In genomic region chr2:120253021-120253882, GRCh38 we compare ENCODE assay signal across 8 cellular contexts. TPM values are rescaled to one million over a fixed set of nuclear protein-coding genes. Genes with fewer than 3 reads are reported as not detected.
A peak's percentile ranks its signal among the peaks of the same experiment; 100 is the strongest.
DNase-seq lines count a peak whose midpoint lies in the region; ATAC-seq, FAIRE-seq and TF ChIP-seq lines count a peak whose summit lies in the region.

No MANE protein-coding gene starts in this region.

- no peak overlapping the region for H2AK5ac ChIP-seq in trophoblast cell (ENCODE audit: low read length)

- peak overlapping the region; percentile 51 for H3K4ac ChIP-seq in trophoblast cell (ENCODE audit: low read depth, low read length)

- peak overlapping the region; percentile 93 for H3K14ac ChIP-seq in trophoblast cell (ENCODE audit: low read length)

- ATAC-seq in GM21360 (IDR thresholded peaks at IDR 0.05; ENCODE audit: unreplicated experiment) (peak; percentile 27), HG03565 (IDR thresholded peaks at IDR 0.05; ENCODE audit: unreplicated experiment) (peak; percentile 16), left ventricle myocardium superior (peak; percentile 78)

- FAIRE-seq in astrocyte (lab: Jason Lieb, UNC): no peak

- H2BK12ac ChIP-seq in trophoblast cell (ENCODE audit: low read length): peak overlapping the region; percentile 46

- peak overlapping the region; percentile 89 for H2BK5ac ChIP-seq in trophoblast cell (ENCODE audit: low read depth, low read length, poor library complexity)

- H3K79me2 ChIP-seq in astrocyte (ENCODE audit: insufficient read depth, low read length): peaks cover 54% of the 10 kb centered on the region
- peaks cover 5% of the 10 kb centered on the region for H3K79me2 ChIP-seq in trophoblast cell (ENCODE audit: control insufficient read depth, insufficient read depth, low read length, poor library complexity)

- H3K4me3 Mint-ChIP-seq in astrocyte (ENCODE audit: unreplicated experiment): peak overlapping the region; percentile 94

- no peaks in the 10 kb centered on the region for H3K9me3 Mint-ChIP-seq in astrocyte (ENCODE audit: unreplicated experiment)

- H3K27ac ChIP-seq in astrocyte (ENCODE audit: low read depth, low read length): peak overlapping the region; percentile 83
- peak overlapping the region; percentile 82 for H3K27ac ChIP-seq in trophoblast cell (ENCODE audit: low read depth, low read length)

- H3K9me3 ChIP-seq in astrocyte (ENCODE audit: insufficient read depth, low read depth, low read length): no peaks in the 10 kb centered on the region
- peaks cover 1% of the 10 kb centered on the region for H3K9me3 ChIP-seq in trophoblast cell (ENCODE audit: insufficient read depth, low read depth, low read length)

- peak overlapping the region; percentile 99 for H3K4me2 ChIP-seq in astrocyte (ENCODE audit: low read length)
- peak overlapping the region; percentile 96 for H3K4me2 ChIP-seq in trophoblast cell (ENCODE audit: low read length)

- H3K9ac ChIP-seq in astrocyte (ENCODE audit: low read length) (peak overlapping the region; percentile 90), trophoblast cell (ENCODE audit: low read length) (peak overlapping the region; percentile 82)

- H4K20me1 ChIP-seq in astrocyte (ENCODE audit: insufficient read depth, low read length): peaks cover 51% of the 10 kb centered on the region

- H3K36me3 ChIP-seq in astrocyte (ENCODE audit: insufficient read depth, low read length) (no peaks in the 10 kb centered on the region), trophoblast cell (ENCODE audit: control insufficient read depth in 1 of 2, insufficient read depth in 2 of 2, low read length in 2 of 2) (peaks cover 1 to 2% of the 10 kb centered on the region in 2 experiments)

- peak overlapping the region; percentile 84 for H4K8ac ChIP-seq in trophoblast cell (ENCODE audit: low read depth, low read length)

- H2AFZ ChIP-seq in astrocyte (ENCODE audit: low read depth, low read length) (peak overlapping the region; percentile 77), trophoblast cell (ENCODE audit: insufficient read depth, low read length, poor library complexity) (peak overlapping the region; percentile 84)

- DNase-seq in EL (peak; percentile 87), SK-N-DZ (ENCODE audit: low spot score) (peak; percentile 61), astrocyte (ENCODE audit: low read depth) (peak; percentile 65), left ventricle myocardium superior (peak; percentile 89), trophoblast cell (peak; percentile 78 to 81), HPDE6-E6E7 (ENCODE audit: extremely low spot score) (no peak)

- H3K4me1 ChIP-seq in astrocyte (ENCODE audit: insufficient read depth, low read length) (peaks cover 18% of the 10 kb centered on the region), trophoblast cell (ENCODE audit: control insufficient read depth in 1 of 2, insufficient read depth in 2 of 2, low read length in 2 of 2) (peaks cover 11% of the 10 kb centered on the region in 2 experiments)

- H3K27me3 ChIP-seq in astrocyte (ENCODE audit: insufficient read depth, low read length): no peaks in the 10 kb centered on the region
- peaks cover 4% of the 10 kb centered on the region for H3K27me3 ChIP-seq in trophoblast cell (ENCODE audit: insufficient read depth, low read length)

- intact Hi-C loops in left ventricle myocardium superior (cut with micrococcal nuclease): no loop called here

- peaks cover 7% of the 10 kb centered on the region for H3K36me3 Mint-ChIP-seq in astrocyte (ENCODE audit: low read depth, unreplicated experiment)

- no peak for TF ChIP-seq CTCF in astrocyte (IDR thresholded peaks at IDR 0.05; ENCODE audit: insufficient read depth, low read depth, low read length)

- H3K27ac Mint-ChIP-seq in astrocyte (ENCODE audit: unreplicated experiment): peak overlapping the region; percentile 50

- H3K4me1 Mint-ChIP-seq in astrocyte (ENCODE audit: low read depth, unreplicated experiment): peaks cover 16% of the 10 kb centered on the region

- WGBS in trophoblast cell (ENCODE audit: extremely low coverage, insufficient coverage, insufficient read length): no CpG with 5 or more reads among the region's 60 CpGs

- peaks cover 10% of the 10 kb centered on the region for H3K79me1 ChIP-seq in trophoblast cell (ENCODE audit: low read length)

- peaks cover 20% of the 10 kb centered on the region for H3K27me3 Mint-ChIP-seq in astrocyte (ENCODE audit: low read depth, unreplicated experiment)

- H3K18ac ChIP-seq in trophoblast cell (ENCODE audit: low read length): peak overlapping the region; percentile 71

- H3K23ac ChIP-seq in trophoblast cell (ENCODE audit: low read length): peak overlapping the region; percentile 52

- peak overlapping the region; percentile 90 for H4K91ac ChIP-seq in trophoblast cell (ENCODE audit: low read depth, low read length)

- peak overlapping the region; percentile 98 for H3K4me3 ChIP-seq in astrocyte (ENCODE audit: insufficient read depth, low read depth, low read length)
- peak overlapping the region; percentile 90 for H3K4me3 ChIP-seq in trophoblast cell (ENCODE audit: low read depth, low read length)

- peak overlapping the region; percentile 43 for H4K12ac ChIP-seq in trophoblast cell (ENCODE audit: low read depth, low read length)

- peak overlapping the region; percentile 55 for H2BK120ac ChIP-seq in trophoblast cell (ENCODE audit: insufficient read depth, low read length, poor library complexity)

RNA-seq across cellular contexts. Expression of gene RALB, which starts 0.6 kb away (rescaled TPM):
- polyA plus RNA-seq in SK-N-DZ (2014; cell fraction: cytosol; rRNA removed): 11.0 and 14.1 TPM in 2 replicates
- polyA plus RNA-seq in SK-N-DZ (2014; cell fraction: nucleus; rRNA removed): 4.6 and 6.6 TPM in 2 replicates
- 44.5 and 49.4 TPM in 2 replicates for total RNA-seq in astrocyte
- 52.6 TPM for total RNA-seq in left ventricle myocardium superior
- polyA plus RNA-seq in trophoblast cell (2013): 61.1 and 61.5 TPM in 2 replicates

RNA-seq across cellular contexts. Expression of gene TMEM185B, which starts 30.1 kb away (rescaled TPM):
- 3.0 and 5.5 TPM in 2 replicates for polyA plus RNA-seq in SK-N-DZ (2014; cell fraction: cytosol; rRNA removed)
- polyA plus RNA-seq in SK-N-DZ (2014; cell fraction: nucleus; rRNA removed): 1.7 and 3.6 TPM in 2 replicates
- total RNA-seq in astrocyte: 27.9 and 30.8 TPM in 2 replicates
- 22.9 TPM for total RNA-seq in left ventricle myocardium superior
- 10.6 and 10.8 TPM in 2 replicates for polyA plus RNA-seq in trophoblast cell (2013)

Comparison
In these comparisons a context has a peak if more than half of its experiments do, and no peak if none do; other contexts are left out.
1. ATAC-seq: peak in every context shown above with its lines; median percentile 78 in left ventricle myocardium superior; 27 in GM21360; 16 in HG03565.